In the genomic region with DNA sequence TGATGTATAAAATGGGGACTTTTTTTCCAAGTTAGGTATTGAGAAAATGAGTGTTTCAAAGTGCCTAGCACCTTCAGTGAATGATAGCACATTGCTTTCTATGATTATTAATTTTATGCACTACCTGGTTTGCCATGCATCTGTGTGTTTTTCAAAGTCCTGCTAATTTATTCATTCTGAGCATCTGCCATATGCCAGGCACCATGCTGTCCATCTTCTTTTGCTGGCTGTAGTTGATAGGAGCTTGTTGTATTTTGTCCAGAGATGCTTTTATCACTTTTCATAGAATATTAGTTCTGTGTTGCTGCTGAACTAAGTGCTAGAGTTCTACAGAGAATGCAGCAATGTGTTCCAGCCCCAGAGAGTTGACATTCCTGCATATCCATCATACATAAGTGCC, we compare ENCODE assay signal across 16 cellular contexts. TPM values are rescaled to one million over a fixed set of nuclear protein-coding genes. Genes with fewer than 3 reads are reported as not detected.
"Had no signal": no experiment of that assay in that cellular context is flagged by ENCODE, and none has a peak within 500 bp of the region (broad histone marks: within the 10 kb centered on the region; RNA-seq: fewer than 3 reads in every experiment).

No MANE protein-coding gene starts in this region.

- H3K4me3 Mint-ChIP-seq: activated T-cell treated with anti-CD3 and anti-CD28 coated beads, Interleukin-2, amount 50 U/mL, for 4 hours had no signal

- DNase-seq: activated CD4-positive, alpha-beta T cell treated with anti-CD3 and anti-CD28 coated beads, Interleukin-2, amount 50 U/mL, for 4 hours; activated T-cell treated with anti-CD3 and anti-CD28 coated beads, Interleukin-2, amount 50 U/mL, for 4 hours; adrenal gland; colonic mucosa; islet precursor cell; midbrain; ovary; sigmoid colon; spleen; substantia nigra; uterus had no signal

- ATAC-seq: esophagus mucosa, left lobe of liver had no signal

- H3K9me3 Mint-ChIP-seq: activated T-cell treated with anti-CD3 and anti-CD28 coated beads, Interleukin-2, amount 50 U/mL, for 4 hours had no signal

RNA-seq across cellular contexts. Expression of a gene that starts 48.9 kb away (rescaled TPM):
- total RNA-seq: cardiac muscle cell, left lobe of liver, lung microvascular endothelial cell, sigmoid colon, tibial nerve, uterus had no signal
